33 cellular contexts compared by ENCODE assay signal in genomic region chr6:34472425-34472824, GRCh38. TPM values are rescaled to one million over a fixed set of nuclear protein-coding genes. Genes with fewer than 3 reads are reported as not detected.
"Had no signal": no experiment of that assay in that cellular context is flagged by ENCODE, and none has a peak within 500 bp of the region (broad histone marks: within the 10 kb centered on the region; RNA-seq: fewer than 3 reads in every experiment).

No MANE protein-coding gene starts in this region.

- H3K27ac Mint-ChIP-seq: mesothelial cell of epicardium; naive B cell; natural killer cell treated with Interleukin-12 subunit alpha and Interleukin-12 subunit beta and Interleukin-15 and Interleukin-18, amount 100 ng/mL, for 72 hours; progenitor cell of endocrine pancreas; stimulated activated effector memory CD8-positive, alpha-beta T cell treated with anti-CD3 and anti-CD28 coated beads, Interleukin-12 subunit alpha, Interleukin-12 subunit beta, amount 100 ng/mL, for 72 hours had no signal

- H3K27ac ChIP-seq: lower lobe of right lung, neutrophil, parathyroid adenoma, right atrium auricular region, skin epidermis, stomach, testis, thyroid gland, transverse colon, upper lobe of left lung, vagina had no signal

- FAIRE-seq: keratinocyte had no signal

- DNase-seq: head of caudate nucleus; hippocampal formation; kidney glomerular epithelial cell; left cardiac atrium; left ventricle myocardium superior; lower lobe of right lung; mammary epithelial cell; mesendoderm; naive B cell; occipital lobe; stimulated activated CD4-positive, alpha-beta T cell treated with anti-CD3 and anti-CD28 coated beads, Interleukin-12 subunit alpha, Interleukin-12 subunit beta, amount 100 ng/mL, for 4 hours; stimulated activated CD4-positive, alpha-beta T cell treated with anti-CD3 and anti-CD28 coated beads, Interleukin-15, amount 100 ng/mL, for 24 hours; stimulated activated CD4-positive, alpha-beta T cell treated with anti-CD3 and anti-CD28 coated beads, Interleukin-4, amount 100 ng/mL, for 24 hours; stimulated activated naive CD4-positive, alpha-beta T cell; stomach; testis; thyroid gland; transverse colon; upper lobe of left lung had no signal

- H3K27me3 Mint-ChIP-seq: naive B cell; natural killer cell treated with Interleukin-12 subunit alpha and Interleukin-12 subunit beta and Interleukin-15 and Interleukin-18, amount 100 ng/mL, for 72 hours had no signal

- H3K9me3 ChIP-seq: lower lobe of right lung, neutrophil, stomach, testis, thyroid gland, transverse colon, vagina had no signal

- H3K4me3 ChIP-seq: lower lobe of right lung, right atrium auricular region, skin epidermis, stomach, testis, thyroid gland, transverse colon, upper lobe of left lung, vagina had no signal

- H3K4me1 ChIP-seq: lower lobe of right lung, parathyroid adenoma, right atrium auricular region, stomach, testis, thyroid gland, transverse colon, upper lobe of left lung, vagina had no signal

- ATAC-seq: left cardiac atrium; left ventricle myocardium superior; lower lobe of right lung; natural killer cell treated with Interleukin-12 subunit alpha and Interleukin-12 subunit beta and Interleukin-15 and Interleukin-18, amount 100 ng/mL, for 72 hours; sciatic nerve; stimulated activated effector memory CD8-positive, alpha-beta T cell treated with anti-CD3 and anti-CD28 coated beads, Interleukin-12 subunit alpha, Interleukin-12 subunit beta, amount 100 ng/mL, for 72 hours had no signal

- H2AFZ ChIP-seq: parathyroid adenoma had no signal

- H3K9me3 Mint-ChIP-seq: natural killer cell treated with Interleukin-12 subunit alpha and Interleukin-12 subunit beta and Interleukin-15 and Interleukin-18, amount 100 ng/mL, for 72 hours; stimulated activated effector memory CD8-positive, alpha-beta T cell treated with anti-CD3 and anti-CD28 coated beads, Interleukin-12 subunit alpha, Interleukin-12 subunit beta, amount 100 ng/mL, for 72 hours had no signal

- H3K27me3 ChIP-seq: neutrophil, right atrium auricular region, testis, thyroid gland, transverse colon, upper lobe of left lung, vagina had no signal

- H3K79me2 ChIP-seq: parathyroid adenoma had no signal

- H3K4me3 Mint-ChIP-seq: mesothelial cell of epicardium; naive B cell; natural killer cell treated with Interleukin-12 subunit alpha and Interleukin-12 subunit beta and Interleukin-15 and Interleukin-18, amount 100 ng/mL, for 72 hours; stimulated activated effector memory CD8-positive, alpha-beta T cell treated with anti-CD3 and anti-CD28 coated beads, Interleukin-12 subunit alpha, Interleukin-12 subunit beta, amount 100 ng/mL, for 72 hours had no signal

- H3K9ac ChIP-seq: parathyroid adenoma had no signal

- H3K36me3 ChIP-seq: lower lobe of right lung, neutrophil, right atrium auricular region, stomach, thyroid gland, transverse colon, upper lobe of left lung, vagina had no signal

RNA-seq across cellular contexts. Expression of gene PACSIN1, which starts 6.5 kb away (rescaled TPM):
- total RNA-seq: left lobe of liver, lower lobe of right lung, mammary epithelial cell, osteocyte, pulmonary artery endothelial cell had no signal
- polyA plus RNA-seq: keratinocyte had no signal
